In genomic region chr20:1319051-1319450, GRCh38 we compare ENCODE assay signal across 22 cellular contexts.
"Had no signal": no experiment of that assay in that cellular context is flagged by ENCODE, and none has a peak within 500 bp of the region (broad histone marks: within the 10 kb centered on the region; RNA-seq: fewer than 3 reads in every experiment).

No MANE protein-coding gene starts in this region.

- H3K4me1 ChIP-seq: pancreas, uterus had no signal

- H3K27me3 ChIP-seq: dorsolateral prefrontal cortex, pancreas, suprapubic skin, thyroid gland, uterus had no signal

- H3K4me1 Mint-ChIP-seq: immature natural killer cell had no signal

- DNase-seq: cortex of kidney; effector CD8-positive, alpha-beta T cell; glutamatergic neuron; immature natural killer cell; kidney; mesendoderm; naive B cell; nephron progenitor cell; pancreas; small intestine; stimulated activated CD4-positive, alpha-beta T cell treated with anti-CD3 and anti-CD28 coated beads, Interleukin-12 subunit alpha, Interleukin-12 subunit beta, amount 100 ng/mL, for 4 hours; stimulated activated naive CD8-positive, alpha-beta T cell treated with anti-CD3 and anti-CD28 coated beads, Interleukin-15, Interleukin-2, amounts not matched to agents 100 U/mL and 50 U/mL, for 24 hours; thyroid gland; uterus had no signal

- H3K27ac Mint-ChIP-seq: nephron progenitor cell, progenitor cell of endocrine pancreas, type B pancreatic cell had no signal

- H3K4me3 Mint-ChIP-seq: immature natural killer cell, naive B cell, nephron progenitor cell, type B pancreatic cell had no signal

- H3K9me3 Mint-ChIP-seq: immature natural killer cell, naive B cell, nephron progenitor cell, type B pancreatic cell had no signal

- H3K36me3 Mint-ChIP-seq: immature natural killer cell, naive B cell, type B pancreatic cell had no signal

- H3K4me3 ChIP-seq: dorsolateral prefrontal cortex, esophagus muscularis mucosa, gastroesophageal sphincter, pancreas, suprapubic skin, thyroid gland, uterus had no signal

- H3K9me3 ChIP-seq: esophagus muscularis mucosa, gastroesophageal sphincter, pancreas, suprapubic skin, thyroid gland, uterus had no signal

- H3K36me3 ChIP-seq: esophagus muscularis mucosa, gastroesophageal sphincter, pancreas, suprapubic skin, thyroid gland, uterus had no signal

- H3K27ac ChIP-seq: dorsolateral prefrontal cortex, epithelial cell of prostate, esophagus muscularis mucosa, gastroesophageal sphincter, pancreas, suprapubic skin, thyroid gland, uterus had no signal

- ATAC-seq: gastroesophageal sphincter; pancreas; right cardiac atrium; stimulated activated naive CD8-positive, alpha-beta T cell treated with anti-CD3 and anti-CD28 coated beads, Interleukin-15, Interleukin-2, amounts not matched to agents 100 U/mL and 50 U/mL, for 24 hours had no signal
